In genomic region chr6:168086616-168087015, GRCh38 we compare ENCODE assay signal across 19 cellular contexts. TPM values are rescaled to one million over a fixed set of nuclear protein-coding genes. Genes with fewer than 3 reads are reported as not detected.
DNase-seq lines count a peak whose midpoint lies in the region; FAIRE-seq and TF ChIP-seq lines count a peak whose summit lies in the region.
"Had no signal": no experiment of that assay in that cellular context is flagged by ENCODE, and none has a peak within 500 bp of the region (broad histone marks: within the 10 kb centered on the region; RNA-seq: fewer than 3 reads in every experiment).

No MANE protein-coding gene starts in this region.

- TF ChIP-seq CTCF in endothelial cell (IDR thresholded peaks at IDR 0.05; ENCODE audit: unreplicated experiment) (no peak), hepatocyte (IDR thresholded peaks at IDR 0.05; ENCODE audit: poor library complexity) (no peak)

- no peaks in the 10 kb centered on the region for H3K27me3 ChIP-seq in BLaER1
- peaks cover 0 to 6% (median 0%) of the 10 kb centered on the region in 11 experiments; a peak in 1 of 22 replicates for H3K27me3 ChIP-seq in BLaER1 treated with 17β-estradiol and CSF1 and Interleukin-3, amounts not matched to agents 10 nM and 100 nM
- H3K27me3 ChIP-seq in neuronal stem cell (ENCODE audit: control insufficient read depth in 3 of 3, insufficient read depth in 3 of 3, low read depth in 1 of 3, low read length in 3 of 3), result peaks cover 0 to 3% (median 0%) of the 10 kb centered on the region in 3 experiments
- no peaks in the 10 kb centered on the region for H3K27me3 ChIP-seq in hepatocyte
- H3K27me3 ChIP-seq: BE2C had no signal

- H3K4me3 ChIP-seq in BLaER1 (no peak overlapping the region), neuronal stem cell (ENCODE audit: low read length in 2 of 2) (no peak overlapping the region), hepatocyte (no peak overlapping the region)
- H3K4me3 ChIP-seq in BLaER1 treated with 17β-estradiol and CSF1 and Interleukin-3, amounts not matched to agents 10 nM and 100 nM, result no peak overlapping the region
- H3K4me3 ChIP-seq: HAP-1 had no signal

- H2BK120ac ChIP-seq in neuronal stem cell (ENCODE audit: low read depth, low read length), result peak overlapping the region; percentile 28

- no peak overlapping the region for H3K27ac ChIP-seq in BLaER1
- H3K27ac ChIP-seq in BLaER1 treated with 17β-estradiol and CSF1 and Interleukin-3, amounts not matched to agents 10 nM and 100 nM, result no peak overlapping the region
- H3K27ac ChIP-seq in neuronal stem cell (replicated peaks; ENCODE audit: low read length), result no peak overlapping the region
- no peak overlapping the region for H3K27ac ChIP-seq in hepatocyte
- H3K27ac ChIP-seq: HL-60 had no signal

- H3K9ac ChIP-seq in BLaER1 (no peak overlapping the region), neuronal stem cell (ENCODE audit: low read depth, low read length, poor library complexity) (no peak overlapping the region)
- 0 out of 22 replicates have a peak overlapping the region, but pooled peaks of 1 of the 11 experiments have one; percentile 18 for H3K9ac ChIP-seq in BLaER1 treated with 17β-estradiol and CSF1 and Interleukin-3, amounts not matched to agents 10 nM and 100 nM

- no CpG with 5 or more reads among the region's 10 CpGs for WGBS in neuronal stem cell (ENCODE audit: extremely low coverage in 2 of 2, insufficient read length in 2 of 2, insufficient replicate concordance in 1 of 2), 2 donors
- 99% methylated on average over 10 of the region's 10 CpGs for WGBS in hepatocyte (ENCODE audit: low lambda C conversion rate, missing lambda C conversion rate)

- H3K36me3 Mint-ChIP-seq in endothelial cell (ENCODE audit: low read depth, unreplicated experiment), result no peaks in the 10 kb centered on the region
- H3K36me3 Mint-ChIP-seq: CD14-positive monocyte; CD4-positive, alpha-beta memory T cell had no signal

- H3K4me1 ChIP-seq in BLaER1 (peaks cover 65% of the 10 kb centered on the region), neuronal stem cell (ENCODE audit: control insufficient read depth in 2 of 2, insufficient read depth in 1 of 2, low read depth in 1 of 2, low read length in 2 of 2) (peaks cover 22 to 29% of the 10 kb centered on the region in 2 donors), hepatocyte (ENCODE audit: insufficient read depth) (peaks cover 20% of the 10 kb centered on the region)
- peaks cover 11 to 74% (median 61%) of the 10 kb centered on the region in 10 experiments; a peak in 19 of 20 replicates for H3K4me1 ChIP-seq in BLaER1 treated with 17β-estradiol and CSF1 and Interleukin-3, amounts not matched to agents 10 nM and 100 nM
- H3K4me1 ChIP-seq: BE2C, HAP-1 had no signal

- no peak for FAIRE-seq in GM19239 (lab: Jason Lieb, UNC)
- FAIRE-seq: A204.1 had no signal

- no peaks in the 10 kb centered on the region for H3K9me2 ChIP-seq in hepatocyte (replicated peaks; ENCODE audit: insufficient read depth)

- no peaks in the 10 kb centered on the region for H3K79me1 ChIP-seq in neuronal stem cell (ENCODE audit: low read depth, low read length)

- peak overlapping the region; percentile 70 for H3K4me2 ChIP-seq in BLaER1
- peak overlapping the region in 9 of 11 experiments; percentile 24 to 70 (median 62); a peak in 18 of 22 replicates for H3K4me2 ChIP-seq in BLaER1 treated with 17β-estradiol and CSF1 and Interleukin-3, amounts not matched to agents 10 nM and 100 nM
- H3K4me2 ChIP-seq in neuronal stem cell (ENCODE audit: insufficient read depth, low read length, poor library complexity, severe bottlenecking), result no peak overlapping the region
- H3K4me2 ChIP-seq in hepatocyte, result no peak overlapping the region

- DNase-seq in endothelial cell (ENCODE audit: low spot score), result no peak
- no peak for DNase-seq in neuronal stem cell (ENCODE audit: low spot score)
- no peak for DNase-seq in GM19239 (ENCODE audit: insufficient read length, low spot score)
- no peak for DNase-seq in hepatocyte (ENCODE audit: low spot score)
- no peak for DNase-seq in GOT3 (lab: John Stamatoyannopoulos, UW)
- DNase-seq: ACHN, BE2C, Calu3, DMS79 treated with DMSO at 0.1 percent for 48 hours, GF-D8 had no signal

- peak overlapping the region; percentile 24 for H3K4ac ChIP-seq in neuronal stem cell (ENCODE audit: low read length)

- H4K8ac ChIP-seq in neuronal stem cell (ENCODE audit: low read depth, low read length), result no peak overlapping the region

- H4K91ac ChIP-seq in neuronal stem cell (ENCODE audit: low read depth, low read length, poor library complexity), result peak overlapping the region; percentile 59

- H3K9me3 ChIP-seq in BLaER1, result no peaks in the 10 kb centered on the region
- no peaks in the 10 kb centered on the region for H3K9me3 ChIP-seq in BLaER1 treated with 17β-estradiol and CSF1 and Interleukin-3, amounts not matched to agents 10 nM and 100 nM (replicated peaks in 1 of 11)
- H3K9me3 ChIP-seq in neuronal stem cell (replicated peaks in 1 of 2; ENCODE audit: control insufficient read depth in 2 of 2, insufficient read depth in 1 of 2, low read depth in 1 of 2, low read length in 2 of 2), result no peaks in the 10 kb centered on the region
- no peaks in the 10 kb centered on the region for H3K9me3 ChIP-seq in hepatocyte (ENCODE audit: low read depth)
- H3K9me3 ChIP-seq: BE2C, HAP-1 had no signal

- H3K9me3 Mint-ChIP-seq in endothelial cell (ENCODE audit: unreplicated experiment), result no peaks in the 10 kb centered on the region

- H3K23ac ChIP-seq in neuronal stem cell (ENCODE audit: low read depth, low read length, poor library complexity), result peak overlapping the region; percentile 52

- H3K18ac ChIP-seq in neuronal stem cell (ENCODE audit: low read length), result peak overlapping the region; percentile 74

- no peaks in the 10 kb centered on the region for H3K36me3 ChIP-seq in BLaER1
- H3K36me3 ChIP-seq in BLaER1 treated with 17β-estradiol and CSF1 and Interleukin-3, amounts not matched to agents 10 nM and 100 nM, result no peaks in the 10 kb centered on the region
- H3K36me3 ChIP-seq in neuronal stem cell (replicated peaks in 1 of 2; ENCODE audit: control insufficient read depth in 2 of 2, insufficient read depth in 2 of 2, low read length in 2 of 2), result no peaks in the 10 kb centered on the region
- no peaks in the 10 kb centered on the region for H3K36me3 ChIP-seq in hepatocyte (replicated peaks; ENCODE audit: insufficient read depth, low read depth)
- H3K36me3 ChIP-seq: BE2C, HAP-1 had no signal

- H3K27ac Mint-ChIP-seq in endothelial cell (ENCODE audit: unreplicated experiment), result no peak overlapping the region
- H3K27ac Mint-ChIP-seq: CD14-positive monocyte; CD4-positive, alpha-beta memory T cell had no signal

- H2AK5ac ChIP-seq in neuronal stem cell (ENCODE audit: low read depth, low read length), result peak overlapping the region; percentile 71

- H2BK12ac ChIP-seq in neuronal stem cell (ENCODE audit: low read length), result peak overlapping the region; percentile 67

- peak overlapping the region; percentile 83 for H2BK15ac ChIP-seq in neuronal stem cell (ENCODE audit: low read length)

- H3K27me3 Mint-ChIP-seq in endothelial cell (ENCODE audit: unreplicated experiment), result peaks cover 10% of the 10 kb centered on the region
- H3K27me3 Mint-ChIP-seq: CD4-positive, alpha-beta memory T cell had no signal

- H2AFZ ChIP-seq in neuronal stem cell (ENCODE audit: low read length) (no peak overlapping the region), hepatocyte (no peak overlapping the region)

- H3K14ac ChIP-seq in neuronal stem cell (ENCODE audit: low read length), result no peak overlapping the region

- H3K4me3 Mint-ChIP-seq in endothelial cell (ENCODE audit: unreplicated experiment), result peak overlapping the region; percentile 0
- H3K4me3 Mint-ChIP-seq: CD14-positive monocyte; CD4-positive, alpha-beta memory T cell had no signal

- no peaks in the 10 kb centered on the region for H3K79me2 ChIP-seq in hepatocyte

- H2BK5ac ChIP-seq in neuronal stem cell (ENCODE audit: low read length), result peak overlapping the region; percentile 8

- H3K4me1 Mint-ChIP-seq in endothelial cell (ENCODE audit: unreplicated experiment), result peaks cover 5% of the 10 kb centered on the region
- H3K4me1 Mint-ChIP-seq: CD14-positive monocyte; CD4-positive, alpha-beta memory T cell had no signal

- H4K20me1 ChIP-seq in BLaER1 (no peaks in the 10 kb centered on the region), hepatocyte (ENCODE audit: insufficient read depth, poor library complexity, severe bottlenecking) (no peaks in the 10 kb centered on the region)
- no peaks in the 10 kb centered on the region for H4K20me1 ChIP-seq in BLaER1 treated with 17β-estradiol and CSF1 and Interleukin-3, amounts not matched to agents 10 nM and 100 nM

RNA-seq across cellular contexts. Expression of gene FRMD1, which starts 7.6 kb away (rescaled TPM):
- 0.05 TPM for total RNA-seq in endothelial cell (ENCODE audit: unreplicated experiment)
- 0.20 TPM for polyA plus RNA-seq in neuronal stem cell (2013, experiment 1 of 2)
- 0.18 TPM for polyA plus RNA-seq in neuronal stem cell (2013, experiment 2 of 2)
- 0.07 TPM in 1 of 2 replicates, not detected in the other for total RNA-seq in hepatocyte
- polyA plus RNA-seq in hepatocyte, result 0.46 TPM in 1 of 2 replicates, not detected in the other
- total RNA-seq: Calu3; CD4-positive, alpha-beta memory T cell; H4; HT1080 had no signal
- polyA plus RNA-seq: CD14-positive monocyte; CD4-positive, alpha-beta memory T cell had no signal

Comparison
In these comparisons a context has a peak if more than half of its experiments do, and no peak if none do; other contexts are left out.
1. H3K4me2 ChIP-seq: peak in BLaER1 (single experiment) and BLaER1 treated with 17β-estradiol and CSF1 and Interleukin-3, amounts not matched to agents 10 nM and 100 nM (9 of 11); none in neuronal stem cell (single experiment) and hepatocyte (single experiment).